ENCODE assay signal across 10 cellular contexts in the genomic region with DNA sequence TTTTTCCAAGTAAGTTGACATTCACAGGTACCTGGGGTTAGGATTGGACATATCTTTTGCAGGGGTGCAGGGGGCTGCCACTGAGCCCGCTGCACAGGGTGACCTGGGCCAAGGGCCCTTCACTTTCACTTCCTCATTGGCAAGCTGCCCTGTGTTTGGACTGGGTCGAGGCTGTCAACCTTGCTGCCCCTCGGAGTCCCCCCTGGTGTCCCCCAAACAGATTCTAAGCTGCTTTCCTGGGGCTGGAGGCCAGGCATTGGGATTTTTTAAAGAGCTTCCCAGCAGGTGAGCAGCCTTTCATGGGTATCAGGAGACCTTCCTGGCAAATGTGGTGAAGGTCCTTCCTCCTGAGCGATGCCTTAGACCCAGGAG. TPM values are rescaled to one million over a fixed set of nuclear protein-coding genes. Genes with fewer than 3 reads are reported as not detected.
DNase-seq lines count a peak whose midpoint lies in the region; ATAC-seq, FAIRE-seq and TF ChIP-seq lines count a peak whose summit lies in the region.
"Had no signal": no experiment of that assay in that cellular context is flagged by ENCODE, and none has a peak within 500 bp of the region (broad histone marks: within the 10 kb centered on the region; RNA-seq: fewer than 3 reads in every experiment).

No MANE protein-coding gene starts in this region.

- TF ChIP-seq CTCF in right atrium auricular region (IDR thresholded peaks at IDR 0.05) (no peak), D721Med (IDR thresholded peaks at IDR 0.05; ENCODE audit: insufficient read depth, missing control alignments) (no peak), tibial artery (IDR thresholded peaks at IDR 0.05) (no peak)

- no peaks in the 10 kb centered on the region for H3K9me3 Mint-ChIP-seq in central memory CD8-positive, alpha-beta T cell

- H3K27me3 ChIP-seq in right atrium auricular region (no peaks in the 10 kb centered on the region), thymus (ENCODE audit: control insufficient read depth, insufficient read depth) (no peaks in the 10 kb centered on the region), tibial artery (peaks cover 0 to 3% of the 10 kb centered on the region in 2 donors)

- 3% methylated on average over 4 of the region's 4 CpGs for WGBS in thymus

- intact Hi-C loops in Right ventricle myocardium inferior (cut with DNase I) (no loop called here), tibial artery (cut with DNase I; ENCODE audit: low total_unique reads) (no loop called here)

- peak overlapping the region; percentile 96 for H3K27ac Mint-ChIP-seq in central memory CD8-positive, alpha-beta T cell (ENCODE audit: low read depth)

- no peaks in the 10 kb centered on the region for H3K36me3 ChIP-seq in right atrium auricular region
- H3K36me3 ChIP-seq in thymus (ENCODE audit: control insufficient read depth, insufficient read depth) = no peaks in the 10 kb centered on the region
- no peaks in the 10 kb centered on the region for H3K36me3 ChIP-seq in tibial artery

- H3K4me1 ChIP-seq in right atrium auricular region (peaks cover 0 to 4% of the 10 kb centered on the region in 2 donors), thymus (ENCODE audit: control insufficient read depth, insufficient read depth, low read length) (peaks cover 20% of the 10 kb centered on the region), tibial artery (peaks cover 0 to 17% (median 10%) of the 10 kb centered on the region in 4 donors)

- H3K4me1 Mint-ChIP-seq in central memory CD8-positive, alpha-beta T cell = peaks cover 41% of the 10 kb centered on the region

- peak; percentile 44 for DNase-seq in Right ventricle myocardium inferior (ENCODE audit: missing footprints)
- no peak for DNase-seq in right atrium auricular region (ENCODE audit: low spot score)
- DNase-seq in NCI-H345 treated with DMSO at 0.1 percent for 48 hours (lab: John Stamatoyannopoulos, UW; ENCODE audit: unreplicated experiment) = peak; percentile 88
- peak in 1 of 2 donors; percentile 25 for DNase-seq in central memory CD8-positive, alpha-beta T cell (ENCODE audit: low spot score in 2 of 2)
- no peak for DNase-seq in D721Med (ENCODE audit: insufficient read length, low spot score)
- no peak for DNase-seq in tibial artery

- no peak for ATAC-seq in Right ventricle myocardium inferior
- ATAC-seq in central memory CD8-positive, alpha-beta T cell (replicated peaks; ENCODE audit: extremely low read depth, poor library complexity, severe bottlenecking) = no peak
- ATAC-seq in GM21367 (IDR thresholded peaks at IDR 0.05; ENCODE audit: unreplicated experiment) = no peak

- H3K4me3 ChIP-seq in right atrium auricular region (no peak overlapping the region), thymus (ENCODE audit: low read length) (peak overlapping the region; percentile 68), tibial artery (no peak overlapping the region)

- no peak for FAIRE-seq in D721Med (lab: Jason Lieb, UNC)
- FAIRE-seq: endothelial cell of umbilical vein had no signal

- H3K9me3 ChIP-seq in right atrium auricular region = no peaks in the 10 kb centered on the region
- H3K9me3 ChIP-seq in thymus (ENCODE audit: control insufficient read depth) = no peaks in the 10 kb centered on the region
- H3K9me3 ChIP-seq in tibial artery = no peaks in the 10 kb centered on the region

- H3K27ac ChIP-seq in right atrium auricular region (no peak overlapping the region), thymus (ENCODE audit: low read depth) (peak overlapping the region; percentile 99), tibial artery (no peak overlapping the region)

- no peaks in the 10 kb centered on the region for H3K36me3 Mint-ChIP-seq in central memory CD8-positive, alpha-beta T cell (ENCODE audit: insufficient read depth)

- peak overlapping the region; percentile 82 for H3K4me3 Mint-ChIP-seq in central memory CD8-positive, alpha-beta T cell

- no peaks in the 10 kb centered on the region for H3K27me3 Mint-ChIP-seq in central memory CD8-positive, alpha-beta T cell

RNA-seq across cellular contexts. Expression of gene UMODL1, which starts 7.9 kb away (rescaled TPM):
- total RNA-seq in Right ventricle myocardium inferior (not detected), right atrium auricular region (not detected)
- 1.4 TPM for polyA plus RNA-seq in thymus
- total RNA-seq: endothelial cell of umbilical vein, omental fat pad had no signal
- polyA plus RNA-seq: endothelial cell of umbilical vein had no signal

RNA-seq across cellular contexts. Expression of gene ZBTB21, which starts 53.0 kb away (rescaled TPM):
- total RNA-seq in Right ventricle myocardium inferior = 6.1 TPM
- total RNA-seq in right atrium auricular region = 10 to 100 TPM in 1 of 2 donors, 1 to 10 TPM in 1; 5.5 to 10.3 TPM
- polyA plus RNA-seq in thymus = 7.9 TPM

Comparison
In these comparisons a context has a peak if more than half of its experiments do, and no peak if none do; other contexts are left out.
1. DNase-seq: peak in Right ventricle myocardium inferior (single experiment) and NCI-H345 treated with DMSO at 0.1 percent for 48 hours (single experiment); none in right atrium auricular region (single experiment), D721Med (single experiment) and tibial artery (0 of 2).